Comparison of ENCODE assay signal across 21 cellular contexts in the genomic region with DNA sequence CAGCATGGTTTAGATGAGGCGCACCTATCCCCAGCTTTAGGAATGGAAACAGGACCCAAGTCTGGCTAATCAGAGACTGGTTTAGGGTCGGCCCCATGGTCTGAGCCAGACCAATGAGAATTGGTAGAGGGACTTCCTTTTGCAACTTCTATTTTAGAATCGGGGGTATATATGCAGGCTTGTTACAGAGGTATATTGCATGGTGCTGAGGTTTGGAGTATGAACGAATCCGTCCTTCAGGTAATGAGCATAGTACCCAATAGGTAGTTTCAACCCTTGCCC. TPM values are rescaled to one million over a fixed set of nuclear protein-coding genes. Genes with fewer than 3 reads are reported as not detected.
DNase-seq lines count a peak whose midpoint lies in the region; ATAC-seq and TF ChIP-seq lines count a peak whose summit lies in the region.
"Had no signal": no experiment of that assay in that cellular context is flagged by ENCODE, and none has a peak within 500 bp of the region (broad histone marks: within the 10 kb centered on the region; RNA-seq: fewer than 3 reads in every experiment).

No MANE protein-coding gene starts in this region.

- H3K4me3 Mint-ChIP-seq in T-helper 2 cell treated with Interferon-gamma antibody and Interleukin-4, amounts not matched to agents 5 μg/mL and 100 μg/mL, for 36 hours, result peak overlapping the region; percentile 6
- H3K4me3 Mint-ChIP-seq in naive thymus-derived CD4-positive, alpha-beta T cell, result peak overlapping the region in 1 of 10 donors; percentile 13
- H3K4me3 Mint-ChIP-seq in CD8-positive, alpha-beta T cell, result no peak overlapping the region
- H3K4me3 Mint-ChIP-seq: activated CD4-positive, alpha-beta T cell treated with anti-CD3 and anti-CD28 coated beads, Interleukin-2, amount 10 ng/mL, durations not matched to agents 24 days and 14 days; CD4-positive, CD25-positive, alpha-beta regulatory T cell; stimulated activated naive B cell treated with anti-CD40 and anti-IgM and Interleukin-4, amounts not matched to agents 10 μg/mL and 1 μg/mL and 100 μg/mL, for 72 hours had no signal

- peaks cover 25% of the 10 kb centered on the region for H3K36me3 Mint-ChIP-seq in T-helper 2 cell treated with Interferon-gamma antibody and Interleukin-4, amounts not matched to agents 5 μg/mL and 100 μg/mL, for 36 hours (ENCODE audit: low read depth)
- H3K36me3 Mint-ChIP-seq in naive thymus-derived CD4-positive, alpha-beta T cell, result peaks cover 0 to 6% (median 0%) of the 10 kb centered on the region in 5 donors
- H3K36me3 Mint-ChIP-seq in CD8-positive, alpha-beta T cell, result peaks cover 19% of the 10 kb centered on the region

- H3K4me1 ChIP-seq in naive thymus-derived CD4-positive, alpha-beta T cell (ENCODE audit: control insufficient read depth in 2 of 2, insufficient read depth in 2 of 2, low read length in 2 of 2), result peaks cover 14 to 15% of the 10 kb centered on the region in 2 donors
- H3K4me1 ChIP-seq in CD8-positive, alpha-beta T cell (ENCODE audit: insufficient read depth, low read length), result peaks cover 12% of the 10 kb centered on the region

- intact Hi-C loops in naive thymus-derived CD4-positive, alpha-beta T cell (cut with micrococcal nuclease), result loop anchor here in 1 of 2 donors (2.0 to 10.0 kb wide), 4 partner anchors 30 to 324 kb away; a partner anchor contains a TSS
- intact Hi-C loops in CD8-positive, alpha-beta T cell (cut with DNase I, micrococcal nuclease), result loop anchor here (2.0 kb wide), 1 partner anchor 30 kb away; a partner anchor contains a TSS

- H3K9me3 ChIP-seq in SU-DHL-6 (ENCODE audit: insufficient read depth, low read length), result no peaks in the 10 kb centered on the region
- no peaks in the 10 kb centered on the region for H3K9me3 ChIP-seq in naive thymus-derived CD4-positive, alpha-beta T cell (ENCODE audit: control insufficient read depth in 2 of 3, low read length in 3 of 3)
- no peaks in the 10 kb centered on the region for H3K9me3 ChIP-seq in CD8-positive, alpha-beta T cell (ENCODE audit: low read length)
- H3K9me3 ChIP-seq: ascending aorta, esophagus squamous epithelium, thoracic aorta had no signal

- no peak for DNase-seq in T-helper 2 cell treated with Interferon-gamma antibody and Interleukin-4, amounts not matched to agents 5 μg/mL and 100 μg/mL, for 36 hours (ENCODE audit: low spot score)
- DNase-seq in T-helper 2 cell (no peak), GM12865 (ENCODE audit: low read depth) (peak; percentile 19), HK-2 (ENCODE audit: unreplicated experiment) (no peak), DMS 273 (lab: John Stamatoyannopoulos, UW; ENCODE audit: unreplicated experiment) (no peak)
- DNase-seq in naive thymus-derived CD4-positive, alpha-beta T cell, result no peak
- DNase-seq in CD8-positive, alpha-beta T cell, result no peak
- DNase-seq: activated CD4-positive, alpha-beta T cell treated with anti-CD3 and anti-CD28 coated beads, Interleukin-2, amount 10 ng/mL, durations not matched to agents 24 days and 14 days; activated naive CD4-positive, alpha-beta T cell treated with Interleukin-2 at 50 U/mL for 16 hours; activated T-cell treated with anti-CD3 and anti-CD28 coated beads for 4 hours; CD4-positive, CD25-positive, alpha-beta regulatory T cell; DMS79; effector CD8-positive, alpha-beta T cell; esophagus squamous epithelium; NCI-H1417; PC-9; stimulated activated naive B cell treated with anti-CD40 and anti-IgM and Interleukin-4, amounts not matched to agents 10 μg/mL and 1 μg/mL and 100 μg/mL, for 72 hours had no signal

- ATAC-seq in naive thymus-derived CD4-positive, alpha-beta T cell, result no peak
- no peak for ATAC-seq in CD8-positive, alpha-beta T cell
- ATAC-seq: stimulated activated naive B cell treated with anti-CD40 and anti-IgM and Interleukin-4, amounts not matched to agents 10 μg/mL and 1 μg/mL and 100 μg/mL, for 72 hours had no signal

- no peaks in the 10 kb centered on the region for H3K27me3 Mint-ChIP-seq in T-helper 2 cell treated with Interferon-gamma antibody and Interleukin-4, amounts not matched to agents 5 μg/mL and 100 μg/mL, for 36 hours (ENCODE audit: low read depth)
- no peaks in the 10 kb centered on the region for H3K27me3 Mint-ChIP-seq in naive thymus-derived CD4-positive, alpha-beta T cell
- H3K27me3 Mint-ChIP-seq in CD8-positive, alpha-beta T cell (ENCODE audit: low read depth), result no peaks in the 10 kb centered on the region
- H3K27me3 Mint-ChIP-seq: activated CD4-positive, alpha-beta T cell treated with anti-CD3 and anti-CD28 coated beads, Interleukin-2, amount 10 ng/mL, durations not matched to agents 24 days and 14 days; CD4-positive, CD25-positive, alpha-beta regulatory T cell; stimulated activated naive B cell treated with anti-CD40 and anti-IgM and Interleukin-4, amounts not matched to agents 10 μg/mL and 1 μg/mL and 100 μg/mL, for 72 hours had no signal

- no peak overlapping the region for H2AFZ ChIP-seq in SU-DHL-6 (ENCODE audit: low read depth, low read length, severe bottlenecking)
- H2AFZ ChIP-seq: PC-9 had no signal

- H3K9ac ChIP-seq in SU-DHL-6 (ENCODE audit: low read length), result no peak overlapping the region

- H3K4me3 ChIP-seq in GM12865 (ENCODE audit: low read depth, low read length) (no peak overlapping the region), SU-DHL-6 (ENCODE audit: insufficient read depth, low read length, poor library complexity, severe bottlenecking) (no peak overlapping the region)
- H3K4me3 ChIP-seq in naive thymus-derived CD4-positive, alpha-beta T cell (ENCODE audit: low read length), result no peak overlapping the region
- no peak overlapping the region for H3K4me3 ChIP-seq in CD8-positive, alpha-beta T cell (ENCODE audit: low read depth, low read length)
- H3K4me3 ChIP-seq: PC-9 had no signal

- H3K9me3 Mint-ChIP-seq in T-helper 2 cell treated with Interferon-gamma antibody and Interleukin-4, amounts not matched to agents 5 μg/mL and 100 μg/mL, for 36 hours, result no peaks in the 10 kb centered on the region
- H3K9me3 Mint-ChIP-seq in naive thymus-derived CD4-positive, alpha-beta T cell, result no peaks in the 10 kb centered on the region
- H3K9me3 Mint-ChIP-seq in CD8-positive, alpha-beta T cell, result no peaks in the 10 kb centered on the region
- H3K9me3 Mint-ChIP-seq: activated CD4-positive, alpha-beta T cell treated with anti-CD3 and anti-CD28 coated beads, Interleukin-2, amount 10 ng/mL, durations not matched to agents 24 days and 14 days; CD4-positive, CD25-positive, alpha-beta regulatory T cell; stimulated activated naive B cell treated with anti-CD40 and anti-IgM and Interleukin-4, amounts not matched to agents 10 μg/mL and 1 μg/mL and 100 μg/mL, for 72 hours had no signal

- peaks cover 12% of the 10 kb centered on the region; the same call in 1 of the 2 replicates for H3K36me3 ChIP-seq in SU-DHL-6 (ENCODE audit: low read length)
- H3K36me3 ChIP-seq in naive thymus-derived CD4-positive, alpha-beta T cell (ENCODE audit: control insufficient read depth in 2 of 3, insufficient read depth in 3 of 3, low read length in 3 of 3), result peaks cover 4 to 21% (median 4%) of the 10 kb centered on the region in 3 experiments
- H3K36me3 ChIP-seq in CD8-positive, alpha-beta T cell (ENCODE audit: insufficient read depth, low read length), result peaks cover 5% of the 10 kb centered on the region
- H3K36me3 ChIP-seq: pancreas had no signal

- H3K4me1 Mint-ChIP-seq in T-helper 2 cell treated with Interferon-gamma antibody and Interleukin-4, amounts not matched to agents 5 μg/mL and 100 μg/mL, for 36 hours (ENCODE audit: low read depth), result peaks cover 2% of the 10 kb centered on the region
- H3K4me1 Mint-ChIP-seq in naive thymus-derived CD4-positive, alpha-beta T cell, result peaks cover 0 to 24% (median 0%) of the 10 kb centered on the region in 7 donors
- peaks cover 4% of the 10 kb centered on the region for H3K4me1 Mint-ChIP-seq in CD8-positive, alpha-beta T cell (ENCODE audit: low read depth)

- peaks cover 51% of the 10 kb centered on the region for H3F3A ChIP-seq in SU-DHL-6 (ENCODE audit: insufficient read depth)

- peaks cover 9% of the 10 kb centered on the region for H3K79me2 ChIP-seq in SU-DHL-6 (ENCODE audit: insufficient read depth, low read length)

- H3K27ac ChIP-seq in SU-DHL-6 (ENCODE audit: low read depth, low read length), result peak overlapping the region; percentile 9; the same call in 1 of the 2 replicates
- H3K27ac ChIP-seq in naive thymus-derived CD4-positive, alpha-beta T cell (ENCODE audit: low read depth, low read length), result peak overlapping the region; percentile 3
- H3K27ac ChIP-seq in CD8-positive, alpha-beta T cell (ENCODE audit: low read depth, low read length), result no peak overlapping the region
- H3K27ac ChIP-seq: ascending aorta, PC-9 had no signal

- no peaks in the 10 kb centered on the region for H4K20me1 ChIP-seq in SU-DHL-6 (ENCODE audit: low read depth, low read length)

- H3K9me2 ChIP-seq in SU-DHL-6 (replicated peaks; ENCODE audit: insufficient read depth, low read length), result no peaks in the 10 kb centered on the region

- H3K27ac Mint-ChIP-seq in T-helper 2 cell treated with Interferon-gamma antibody and Interleukin-4, amounts not matched to agents 5 μg/mL and 100 μg/mL, for 36 hours, result no peak overlapping the region
- peak overlapping the region in 5 of 9 donors; percentile 7 to 67 (median 47) for H3K27ac Mint-ChIP-seq in naive thymus-derived CD4-positive, alpha-beta T cell
- H3K27ac Mint-ChIP-seq in CD8-positive, alpha-beta T cell, result no peak overlapping the region
- H3K27ac Mint-ChIP-seq: activated CD4-positive, alpha-beta T cell treated with anti-CD3 and anti-CD28 coated beads, Interleukin-2, amount 10 ng/mL, durations not matched to agents 24 days and 14 days; CD4-positive, CD25-positive, alpha-beta regulatory T cell; stimulated activated naive B cell treated with anti-CD40 and anti-IgM and Interleukin-4, amounts not matched to agents 10 μg/mL and 1 μg/mL and 100 μg/mL, for 72 hours had no signal

- H3K4me2 ChIP-seq in SU-DHL-6 (ENCODE audit: low read depth, low read length, poor library complexity, severe bottlenecking), result no peak overlapping the region
- H3K4me2 ChIP-seq: PC-9 had no signal

- POLR2A ChIA-PET in naive thymus-derived CD4-positive, alpha-beta T cell (lab: Charles Lee), result interaction anchor here (0.6 to 5.9 kb wide), 2 partner anchors 29 to 411 kb away, joined by 3 to 24 read pairs; a partner anchor contains a TSS
- POLR2A ChIA-PET in CD8-positive, alpha-beta T cell (lab: Charles Lee), result interaction anchor here (1.5 to 5.4 kb wide), 3 partner anchors 10 to 49 kb away, joined by 3 to 34 read pairs (median 6); a partner anchor contains a TSS

- CTCF ChIA-PET in naive thymus-derived CD4-positive, alpha-beta T cell (lab: Charles Lee), result interaction anchor here (0.7 to 2.3 kb wide), 3 partner anchors 7 to 321 kb away, joined by 3 to 13 read pairs (median 5); a partner anchor contains a TSS
- CTCF ChIA-PET in CD8-positive, alpha-beta T cell (lab: Charles Lee), result interaction anchor here (0.6 to 8.8 kb wide), 6 partner anchors 9 to 325 kb away, joined by 3 to 73 read pairs (median 3); a partner anchor contains a TSS

- no peaks in the 10 kb centered on the region for H3K27me3 ChIP-seq in SU-DHL-6 (ENCODE audit: low read length)
- H3K27me3 ChIP-seq in naive thymus-derived CD4-positive, alpha-beta T cell (ENCODE audit: control insufficient read depth in 2 of 2, insufficient read depth in 2 of 2, low read length in 2 of 2), result no peaks in the 10 kb centered on the region
- no peaks in the 10 kb centered on the region for H3K27me3 ChIP-seq in CD8-positive, alpha-beta T cell (ENCODE audit: insufficient read depth, low read length)
- H3K27me3 ChIP-seq: ascending aorta, esophagus squamous epithelium, pancreas had no signal

- no peak for TF ChIP-seq CTCF in GM12865 (IDR thresholded peaks at IDR 0.05; ENCODE audit: insufficient read depth, low read depth, low read length, missing control alignments)
- TF ChIP-seq CTCF in SU-DHL-6 (IDR thresholded peaks at IDR 0.05; ENCODE audit: insufficient read depth, low read length, poor library complexity, severe bottlenecking), result no peak
- no peak for TF ChIP-seq CTCF in CD8-positive, alpha-beta T cell (IDR thresholded peaks at IDR 0.05)

RNA-seq across cellular contexts. Expression of a gene that starts 1.5 kb away (rescaled TPM):
- total RNA-seq in naive thymus-derived CD4-positive, alpha-beta T cell, result 10 to 100 TPM in 4 of 5 experiments, 1 to 10 TPM in 1; 6.9 to 54.8 (median 13.7) TPM
- polyA plus RNA-seq in naive thymus-derived CD4-positive, alpha-beta T cell, result 10 to 100 TPM; 70.0 to 87.3 TPM
- total RNA-seq in CD8-positive, alpha-beta T cell, result 10 to 100 TPM in 1 of 2 experiments, 1 to 10 TPM in 1; 9.9 to 10.1 TPM

RNA-seq across cellular contexts. Expression of a gene that starts 29.5 kb away (rescaled TPM):
- 100 to 1,000 TPM; 113 to 185 (median 140) TPM for total RNA-seq in naive thymus-derived CD4-positive, alpha-beta T cell
- polyA plus RNA-seq in naive thymus-derived CD4-positive, alpha-beta T cell, result 100 to 1,000 TPM; 106 to 120 TPM
- 100 to 1,000 TPM; 181 to 197 TPM for total RNA-seq in CD8-positive, alpha-beta T cell

RNA-seq across cellular contexts. Expression of a gene that starts 49.2 kb away (rescaled TPM):
- total RNA-seq in naive thymus-derived CD4-positive, alpha-beta T cell, result 100 to 1,000 TPM in 1 of 5 experiments, 10 to 100 TPM in 4; 14.5 to 186 (median 25.1) TPM
- polyA plus RNA-seq in naive thymus-derived CD4-positive, alpha-beta T cell, result 1 to 10 TPM; 6.8 to 8.1 TPM
- total RNA-seq in CD8-positive, alpha-beta T cell, result 10 to 100 TPM; 25.8 to 26.7 TPM

Comparison
In these comparisons a context has a peak if more than half of its experiments do, and no peak if none do; other contexts are left out.
1. H3K27ac Mint-ChIP-seq: peak in naive thymus-derived CD4-positive, alpha-beta T cell (5 of 9); none in T-helper 2 cell treated with Interferon-gamma antibody and Interleukin-4, amounts not matched to agents 5 μg/mL and 100 μg/mL, for 36 hours (single experiment) and CD8-positive, alpha-beta T cell (single experiment).